In the genomic region with DNA sequence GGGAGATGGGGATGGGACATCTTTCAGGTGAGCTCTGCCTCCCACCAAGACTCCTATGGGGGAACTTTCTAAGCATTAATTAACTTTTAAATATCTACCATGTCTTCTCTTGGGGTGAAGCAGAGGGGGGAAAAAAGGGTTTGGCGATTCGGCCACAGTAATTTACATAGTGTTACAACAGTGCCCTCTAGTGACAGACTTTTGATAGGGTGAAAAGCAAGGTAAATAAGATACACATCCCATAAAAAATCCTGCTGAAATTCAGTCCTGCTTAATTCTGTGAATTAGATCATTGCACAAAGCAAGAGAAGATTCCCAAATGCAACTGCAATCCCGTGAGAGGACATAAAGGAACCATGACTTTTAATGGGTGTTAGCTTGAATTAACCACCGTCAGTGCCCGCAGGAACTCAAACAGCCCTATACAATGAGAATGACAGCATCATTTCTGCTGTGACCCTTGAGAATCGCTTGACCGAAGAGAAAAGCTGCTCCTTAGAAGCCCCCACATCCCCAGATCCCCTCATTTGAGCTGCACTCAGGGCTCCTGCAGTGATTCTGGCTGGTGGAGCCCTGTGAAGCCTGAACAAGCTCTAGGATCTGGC, we compare ENCODE assay signal across 8 cellular contexts. TPM values are rescaled to one million over a fixed set of nuclear protein-coding genes. Genes with fewer than 3 reads are reported as not detected.
A peak's percentile ranks its signal among the peaks of the same experiment; 100 is the strongest.
DNase-seq lines count a peak whose midpoint lies in the region; ATAC-seq and TF ChIP-seq lines count a peak whose summit lies in the region.

No MANE protein-coding gene starts in this region.

- TF ChIP-seq POLR2A in gastroesophageal sphincter (IDR thresholded peaks at IDR 0.05) (no peak), spleen (IDR thresholded peaks at IDR 0.05) (no peak)

- no peaks in the 10 kb centered on the region for H3K9me2 ChIP-seq in SU-DHL-6 (replicated peaks; ENCODE audit: insufficient read depth, low read length)

- WGBS in right cardiac atrium, result 57% methylated on average over 7 of the region's 7 CpGs
- WGBS in gastroesophageal sphincter (ENCODE audit: low coverage in 1 of 2), 2 donors, result 13 to 57% methylated on average over 3 to 7 of the region's 7 CpGs
- 54 to 62% (median 60%) methylated on average over 7 of the region's 7 CpGs for WGBS in spleen, 5 donors
- WGBS in aorta, 2 donors, result 60 to 66% methylated on average over 7 of the region's 7 CpGs

- H3K9ac ChIP-seq in SU-DHL-6 (ENCODE audit: low read length), result no peak overlapping the region

- DNase-seq in Right ventricle myocardium superior, result no peak
- no peak for DNase-seq in right cardiac atrium
- peak; percentile 48 for DNase-seq in LHCN-M2 (ENCODE audit: low read depth)
- DNase-seq in spleen, result no peak
- DNase-seq in aorta, result no peak

- no peak overlapping the region for H3K4me3 ChIP-seq in right cardiac atrium (ENCODE audit: low read length)
- H3K4me3 ChIP-seq in SU-DHL-6 (ENCODE audit: insufficient read depth, low read length, poor library complexity, severe bottlenecking), result no peak overlapping the region
- H3K4me3 ChIP-seq in gastroesophageal sphincter, result no peak overlapping the region
- H3K4me3 ChIP-seq in spleen, result no peak overlapping the region
- H3K4me3 ChIP-seq in aorta (ENCODE audit: low read length in 2 of 2), result no peak overlapping the region

- intact Hi-C loops in Right ventricle myocardium superior (cut with DNase I), result no loop called here
- intact Hi-C loops in right cardiac atrium (cut with DNase I), result loop anchor here in 2 of 4 donors (5.0 to 10.0 kb wide), 2 partner anchors 76 to 278 kb away; no protein-coding TSS in a partner anchor
- intact Hi-C loops in spleen (cut with DNase I; ENCODE audit: low total_unique reads), result no loop called here
- intact Hi-C loops in aorta (cut with DNase I), result no loop called here

- H3K9me3 ChIP-seq in right cardiac atrium (ENCODE audit: control insufficient read depth, low read length), result no peaks in the 10 kb centered on the region
- no peaks in the 10 kb centered on the region for H3K9me3 ChIP-seq in SU-DHL-6 (ENCODE audit: insufficient read depth, low read length)
- H3K9me3 ChIP-seq in gastroesophageal sphincter, result no peaks in the 10 kb centered on the region
- H3K9me3 ChIP-seq in spleen, result no peaks in the 10 kb centered on the region
- no peaks in the 10 kb centered on the region for H3K9me3 ChIP-seq in aorta (ENCODE audit: control insufficient read depth, low read length)

- ATAC-seq in Right ventricle myocardium superior (ENCODE audit: poor library complexity), result peak; percentile 59
- ATAC-seq in right cardiac atrium, result no peak
- no peak for ATAC-seq in gastroesophageal sphincter
- no peak for ATAC-seq in HG03469 (IDR thresholded peaks at IDR 0.05; ENCODE audit: unreplicated experiment)
- ATAC-seq in aorta (ENCODE audit: low FRiP score), result no peak

- no peak for TF ChIP-seq EP300 in gastroesophageal sphincter (IDR thresholded peaks at IDR 0.05)

- TF ChIP-seq CTCF in SU-DHL-6 (IDR thresholded peaks at IDR 0.05; ENCODE audit: insufficient read depth, low read length, poor library complexity, severe bottlenecking), result peak; percentile 52
- peak; percentile 42 to 69 (median 47) for TF ChIP-seq CTCF in gastroesophageal sphincter (IDR thresholded peaks at IDR 0.05)
- peak in 10 of 11 experiments; percentile 25 to 73 (median 54) for TF ChIP-seq CTCF in spleen (IDR thresholded peaks at IDR 0.05 in 8 of 11, conservative IDR thresholded peaks at IDR 0.05 in 3 of 11)

- no peaks in the 10 kb centered on the region for H3K27me3 ChIP-seq in right cardiac atrium (ENCODE audit: control insufficient read depth, insufficient read depth)
- no peaks in the 10 kb centered on the region for H3K27me3 ChIP-seq in SU-DHL-6 (ENCODE audit: low read length)
- no peaks in the 10 kb centered on the region for H3K27me3 ChIP-seq in gastroesophageal sphincter
- no peaks in the 10 kb centered on the region for H3K27me3 ChIP-seq in spleen (replicated peaks in 1 of 7)
- no peaks in the 10 kb centered on the region for H3K27me3 ChIP-seq in aorta (ENCODE audit: control insufficient read depth in 1 of 2, insufficient read depth in 2 of 2, low read length in 1 of 2)

- H2AFZ ChIP-seq in SU-DHL-6 (ENCODE audit: low read depth, low read length, severe bottlenecking), result no peak overlapping the region

- no peak overlapping the region for H3K27ac ChIP-seq in right cardiac atrium (ENCODE audit: low read length)
- H3K27ac ChIP-seq in SU-DHL-6 (ENCODE audit: low read depth, low read length), result no peak overlapping the region
- H3K27ac ChIP-seq in gastroesophageal sphincter, result no peak overlapping the region
- H3K27ac ChIP-seq in spleen, result no peak overlapping the region
- no peak overlapping the region for H3K27ac ChIP-seq in aorta (ENCODE audit: low read depth in 1 of 2, low read length in 2 of 2)

- H3K79me2 ChIP-seq in SU-DHL-6 (ENCODE audit: insufficient read depth, low read length), result no peaks in the 10 kb centered on the region

- no peaks in the 10 kb centered on the region for H3F3A ChIP-seq in SU-DHL-6 (ENCODE audit: insufficient read depth)

- no peak overlapping the region for H3K4me2 ChIP-seq in SU-DHL-6 (ENCODE audit: low read depth, low read length, poor library complexity, severe bottlenecking)

- H3K4me1 ChIP-seq in right cardiac atrium (ENCODE audit: control insufficient read depth, insufficient read depth, low read length), result no peaks in the 10 kb centered on the region
- no peaks in the 10 kb centered on the region for H3K4me1 ChIP-seq in gastroesophageal sphincter
- H3K4me1 ChIP-seq in spleen, result peaks cover 0 to 7% (median 0%) of the 10 kb centered on the region in 6 donors
- no peaks in the 10 kb centered on the region for H3K4me1 ChIP-seq in aorta (ENCODE audit: control insufficient read depth in 1 of 2, insufficient read depth in 2 of 2, low read length in 2 of 2)

- H3K36me3 ChIP-seq in SU-DHL-6 (ENCODE audit: low read length) (no peaks in the 10 kb centered on the region), gastroesophageal sphincter (no peaks in the 10 kb centered on the region), spleen (no peaks in the 10 kb centered on the region), aorta (ENCODE audit: control insufficient read depth in 1 of 2, insufficient read depth in 2 of 2, low read length in 1 of 2) (no peaks in the 10 kb centered on the region)

- H4K20me1 ChIP-seq in SU-DHL-6 (ENCODE audit: low read depth, low read length), result no peaks in the 10 kb centered on the region

RNA-seq across cellular contexts. Expression of gene FAM124B, which starts 32.8 kb away (rescaled TPM):
- total RNA-seq in Right ventricle myocardium superior (1.00 TPM), right cardiac atrium (1 to 10 TPM in 3 of 4 donors, under 1 TPM in 1; 0.44 to 2.1 (median 1.1) TPM), LHCN-M2 (2014; rRNA removed) (0.06 TPM in 1 of 2 replicates, not detected in the other), gastroesophageal sphincter (1 to 10 TPM in 3 of 4 donors, under 1 TPM in 1; 0.47 to 7.3 (median 2.6) TPM), spleen (1 to 10 TPM in 4 of 7 donors, under 1 TPM in 3; 0.57 to 2.8 (median 1.1) TPM), aorta (1 to 10 TPM; 2.4 to 4.8 TPM)
- polyA plus RNA-seq in right cardiac atrium (0.61 TPM), spleen (under 1 TPM; 0.30 to 0.45 (median 0.33) TPM), aorta (not detected)
- not detected for polyA plus RNA-seq in LHCN-M2 (2012)
